Comparison of ENCODE assay signal across 21 cellular contexts in the genomic region with DNA sequence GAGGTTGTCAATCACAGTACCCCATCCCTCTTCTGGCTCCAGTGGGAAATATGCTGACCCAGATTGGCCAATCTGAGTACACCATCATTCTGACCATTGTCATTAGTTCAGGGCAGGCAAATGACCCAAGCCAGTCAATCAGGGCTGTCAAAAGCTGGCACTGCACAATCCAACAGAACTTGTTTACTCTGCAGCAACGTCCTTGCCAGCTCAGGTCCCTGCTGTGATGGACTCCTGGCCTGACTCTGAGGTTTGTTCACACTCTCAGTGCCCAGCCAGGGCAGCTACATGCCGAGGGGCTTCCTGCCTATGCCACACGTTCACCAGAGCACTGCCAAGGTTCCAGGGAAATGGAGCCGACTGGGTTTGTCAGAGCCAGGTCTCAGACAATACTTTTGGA. TPM values are rescaled to one million over a fixed set of nuclear protein-coding genes. Genes with fewer than 3 reads are reported as not detected.
DNase-seq lines count a peak whose midpoint lies in the region; ATAC-seq and TF ChIP-seq lines count a peak whose summit lies in the region.
"Had no signal": no experiment of that assay in that cellular context is flagged by ENCODE, and none has a peak within 500 bp of the region (broad histone marks: within the 10 kb centered on the region; RNA-seq: fewer than 3 reads in every experiment).

No MANE protein-coding gene starts in this region.

- intact Hi-C loops in left ventricle myocardium inferior (cut with micrococcal nuclease) = no loop called here
- intact Hi-C loops in left cardiac atrium (cut with DNase I) = no loop called here
- intact Hi-C loops in body of pancreas (cut with DNase I) = no loop called here
- intact Hi-C loops in right lobe of liver (cut with DNase I) = no loop called here

- 30 to 38% methylated on average over 2 to 4 of the region's 4 CpGs for WGBS in body of pancreas, 2 donors
- 0% methylated on average over 1 of the region's 4 CpGs for WGBS in right lobe of liver (ENCODE audit: insufficient coverage, low coverage, low lambda C conversion rate, missing lambda C conversion rate)

- DNase-seq in left ventricle myocardium inferior = no peak
- no peak for DNase-seq in left cardiac atrium
- peak in 3 of 4 donors; percentile 15 to 41 (median 30) for DNase-seq in body of pancreas
- DNase-seq in right lobe of liver = peak; percentile 54 to 83 (median 80)
- no peak for DNase-seq in A172 (ENCODE audit: low spot score)
- DNase-seq in cerebellar nuclear complex (lab: John Stamatoyannopoulos, UW) = no peak
- DNase-seq in GM03348 (ENCODE audit: low spot score) = no peak
- no peak for DNase-seq in GM19238 (ENCODE audit: insufficient read length, low spot score)
- DNase-seq: C1 segment of cervical spinal cord; DND-41; GOT3; MM.1S; NCI-H1105; NCI-H1694; NCI-H2227 treated with DMSO at 0.1 percent for 48 hours; NCI-H526; NK-92 treated with Interleukin-12 subunit alpha and Interleukin-12 subunit beta, amount 100 ng/mL, for 24 hours; SHP77 treated with DMSO at 0.1 percent for 48 hours had no signal

- H3K4me1 ChIP-seq in left ventricle myocardium inferior (peaks cover 76% of the 10 kb centered on the region), body of pancreas (peaks cover 7% of the 10 kb centered on the region), right lobe of liver (peaks cover 0 to 4% (median 0%) of the 10 kb centered on the region in 4 donors)

- H3K4me3 ChIP-seq in left ventricle myocardium inferior = no peak overlapping the region
- H3K4me3 ChIP-seq in body of pancreas = no peak overlapping the region
- no peak overlapping the region for H3K4me3 ChIP-seq in right lobe of liver
- H3K4me3 ChIP-seq: GM12878 had no signal

- H3K27me3 ChIP-seq in left ventricle myocardium inferior (ENCODE audit: low read depth) (no peaks in the 10 kb centered on the region), body of pancreas (no peaks in the 10 kb centered on the region), right lobe of liver (no peaks in the 10 kb centered on the region)

- TF ChIP-seq CTCF in left ventricle myocardium inferior (IDR thresholded peaks at IDR 0.05; ENCODE audit: borderline replicate concordance) (no peak), body of pancreas (IDR thresholded peaks at IDR 0.05) (no peak), right lobe of liver (IDR thresholded peaks at IDR 0.05) (no peak)

- H3K9me3 ChIP-seq in left ventricle myocardium inferior (replicated peaks) = no peaks in the 10 kb centered on the region
- no peaks in the 10 kb centered on the region for H3K9me3 ChIP-seq in body of pancreas
- no peaks in the 10 kb centered on the region for H3K9me3 ChIP-seq in right lobe of liver

- ATAC-seq in left cardiac atrium = no peak
- ATAC-seq in body of pancreas = no peak
- peak; percentile 93 to 99 (median 96) for ATAC-seq in right lobe of liver
- ATAC-seq: GM12878 had no signal

- H3K36me3 ChIP-seq in left ventricle myocardium inferior (no peaks in the 10 kb centered on the region), body of pancreas (replicated peaks in 1 of 2; ENCODE audit: insufficient read depth in 1 of 2, low read depth in 2 of 2) (no peaks in the 10 kb centered on the region), right lobe of liver (no peaks in the 10 kb centered on the region)

- peak overlapping the region; percentile 87 for H3K27ac ChIP-seq in left ventricle myocardium inferior (replicated peaks)
- H3K27ac ChIP-seq in body of pancreas = no peak overlapping the region
- H3K27ac ChIP-seq in right lobe of liver = no peak overlapping the region

- TF ChIP-seq POLR2A in body of pancreas (IDR thresholded peaks at IDR 0.05) (no peak), right lobe of liver (IDR thresholded peaks at IDR 0.05) (no peak)

RNA-seq across cellular contexts. Expression of a gene that starts 14.7 kb away (rescaled TPM):
- total RNA-seq in left ventricle myocardium inferior (5.3 TPM), left cardiac atrium (under 1 TPM; 0.44 to 0.53 TPM), body of pancreas (not detected), right lobe of liver (not detected)
- total RNA-seq in A172 (2014; rRNA removed; shearing (Covaris generic)) = not detected in 2 replicates
- total RNA-seq: A673, GM12878, OCI-LY7 had no signal

RNA-seq across cellular contexts. Expression of a gene that starts 41.7 kb away (rescaled TPM):
- total RNA-seq in left ventricle myocardium inferior (18.2 TPM), left cardiac atrium (10 to 100 TPM; 18.3 to 24.6 TPM), body of pancreas (10 to 100 TPM; 37.4 to 49.4 TPM), right lobe of liver (10 to 100 TPM in 4 of 6 experiments, 1 to 10 TPM in 2; 9.5 to 18.9 (median 11.5) TPM)
- 121 and 140 TPM in 2 replicates for total RNA-seq in A172 (2014; rRNA removed; shearing (Covaris generic))

Comparison
In these comparisons a context has a peak if more than half of its experiments do, and no peak if none do; other contexts are left out.
1. DNase-seq: peak in body of pancreas (3 of 4) and right lobe of liver (3 of 3); none in left ventricle myocardium inferior (single experiment), left cardiac atrium (single experiment), A172 (single experiment), cerebellar nuclear complex (0 of 2), GM03348 (single experiment) and GM19238 (single experiment).
2. ATAC-seq: peak in right lobe of liver (4 of 4); none in left cardiac atrium (0 of 2) and body of pancreas (single experiment).